1 cellular context compared by ENCODE assay signal in genomic region chr17:81722184-81723120, GRCh38.
TF ChIP-seq lines count a peak whose summit lies in the region.

No MANE protein-coding gene starts in this region.

TF ChIP-seq in HEK293, 187 proteins besides CTCF, POLR2A, EP300 and RAD21 (continued from another document):
- TF ChIP-seq INSM2 (tag by site-specific recombination; IDR thresholded peaks at IDR 0.05) (peak; percentile 63), ATF2 (tag by site-specific recombination; IDR thresholded peaks at IDR 0.05; ENCODE audit: low read depth) (no peak), ZNF133 (tag by site-specific recombination; IDR thresholded peaks at IDR 0.05) (no peak), ZNF777 (tag by site-specific recombination; IDR thresholded peaks at IDR 0.05; ENCODE audit: borderline replicate concordance) (no peak), ZBTB8A (tag by site-specific recombination; IDR thresholded peaks at IDR 0.05) (peak; percentile 55), ZNF785 (tag by site-specific recombination; IDR thresholded peaks at IDR 0.05) (no peak), ZNF768 (tag by site-specific recombination; IDR thresholded peaks at IDR 0.05) (no peak), ZNF24 (tag by site-specific recombination; IDR thresholded peaks at IDR 0.05) (no peak), BCL6B (tag by site-specific recombination; IDR thresholded peaks at IDR 0.05) (no peak), ZNF214 (tag by site-specific recombination; IDR thresholded peaks at IDR 0.05; ENCODE audit: borderline replicate concordance) (no peak), HIC1 (tag by site-specific recombination; IDR thresholded peaks at IDR 0.05) (peak; percentile 76), BCL11B (tag by site-specific recombination; IDR thresholded peaks at IDR 0.05; ENCODE audit: low read depth) (peak; percentile 76; the same call in 1 of the 2 replicates), ZNF488 (tag by site-specific recombination; IDR thresholded peaks at IDR 0.05) (no peak), KLF1 (tag by site-specific recombination; IDR thresholded peaks at IDR 0.05) (peak; percentile 38), RBAK (tag by site-specific recombination; IDR thresholded peaks at IDR 0.05) (no peak), ZNF394 (tag by site-specific recombination; IDR thresholded peaks at IDR 0.05; ENCODE audit: borderline replicate concordance) (no peak), ZBTB26 (tag by site-specific recombination; optimal IDR thresholded peaks at IDR 0.05) (peak; percentile 16), HOXC10 (CRISPR knock-in tag; IDR thresholded peaks at IDR 0.05) (0 out of 2 replicates have a peak, but pooled peaks have one; percentile 60), ZNF266 (tag by site-specific recombination; IDR thresholded peaks at IDR 0.05; ENCODE audit: low read depth) (no peak), ZNF747 (tag by site-specific recombination; IDR thresholded peaks at IDR 0.05) (no peak), ZIC2 (tag by site-specific recombination; IDR thresholded peaks at IDR 0.05) (peak; percentile 88)
